In genomic region chr22:26672060-26672471, GRCh38 we compare ENCODE assay signal across 8 cellular contexts.
DNase-seq lines count a peak whose midpoint lies in the region; ATAC-seq and TF ChIP-seq lines count a peak whose summit lies in the region.

No MANE protein-coding gene starts in this region.

- no peak for TF ChIP-seq CTCF in AG09309 (IDR thresholded peaks at IDR 0.05; ENCODE audit: control insufficient read depth, insufficient read depth, low read depth, low read length, missing control alignments)
- no peak for TF ChIP-seq CTCF in OCI-LY1 (IDR thresholded peaks at IDR 0.05; ENCODE audit: low read length)

- peak overlapping the region; percentile 94 for H3K4me2 ChIP-seq in OCI-LY1 (ENCODE audit: low read length)

- H3K9me3 ChIP-seq in OCI-LY1 (ENCODE audit: low read length) (no peaks in the 10 kb centered on the region), duodenal mucosa (ENCODE audit: control insufficient read depth in 1 of 2, low read length in 2 of 2) (no peaks in the 10 kb centered on the region), neuron (ENCODE audit: low read length) (no peaks in the 10 kb centered on the region)

- ATAC-seq in GM21515 (IDR thresholded peaks at IDR 0.05; ENCODE audit: unreplicated experiment) (peak; percentile 23), GM19463 (IDR thresholded peaks at IDR 0.05; ENCODE audit: unreplicated experiment) (no peak)

- peak overlapping the region; percentile 89 for H3K9ac ChIP-seq in OCI-LY1 (ENCODE audit: low read length)
- peak overlapping the region; percentile 94 to 98 for H3K9ac ChIP-seq in duodenal mucosa (ENCODE audit: low read depth in 1 of 2, low read length in 2 of 2)

- DNase-seq in AG09309 (ENCODE audit: low read depth) (no peak), GM19240 (ENCODE audit: insufficient read length, low spot score) (no peak), HuH-7.5 (ENCODE audit: low spot score) (no peak)

- H3K4me1 ChIP-seq in OCI-LY1 (ENCODE audit: insufficient read depth, low read length, severe bottlenecking) (peaks cover 49% of the 10 kb centered on the region), duodenal mucosa (ENCODE audit: control insufficient read depth in 1 of 2, insufficient read depth in 2 of 2, low read length in 2 of 2) (peaks cover 33% of the 10 kb centered on the region in 2 donors), neuron (ENCODE audit: insufficient read depth, low read length) (peaks cover 32% of the 10 kb centered on the region)

- H3K27me3 ChIP-seq in OCI-LY1 (ENCODE audit: insufficient read depth, low read length), result no peaks in the 10 kb centered on the region
- H3K27me3 ChIP-seq in duodenal mucosa (ENCODE audit: control insufficient read depth in 1 of 2, insufficient read depth in 2 of 2, low read length in 2 of 2), result no peaks in the 10 kb centered on the region
- H3K27me3 ChIP-seq in neuron (ENCODE audit: insufficient read depth, low read length), result no peaks in the 10 kb centered on the region

- no peak overlapping the region for H2AFZ ChIP-seq in OCI-LY1 (ENCODE audit: low read length)
- H2AFZ ChIP-seq in neuron (ENCODE audit: low read depth, low read length), result peak overlapping the region; percentile 6

- H3K79me2 ChIP-seq in OCI-LY1 (ENCODE audit: insufficient read depth, low read length), result peaks cover 20% of the 10 kb centered on the region

- no peaks in the 10 kb centered on the region for H4K20me1 ChIP-seq in OCI-LY1 (ENCODE audit: insufficient read depth, low read length)

- H3K27ac ChIP-seq in OCI-LY1 (ENCODE audit: low read depth, low read length, poor library complexity, severe bottlenecking) (peak overlapping the region; percentile 98), duodenal mucosa (ENCODE audit: low read depth, low read length) (peak overlapping the region; percentile 93)

- peak overlapping the region; percentile 74 for H3K4me3 ChIP-seq in AG09309 (ENCODE audit: control insufficient read depth, low read depth, low read length)
- H3K4me3 ChIP-seq in OCI-LY1 (ENCODE audit: low read depth, low read length, poor library complexity, severe bottlenecking), result peak overlapping the region; percentile 81
- H3K4me3 ChIP-seq in duodenal mucosa (ENCODE audit: low read depth in 1 of 2, low read length in 2 of 2), result peak overlapping the region; percentile 88 to 94
- peak overlapping the region; percentile 59 for H3K4me3 ChIP-seq in neuron (ENCODE audit: low read length)

- H3F3A ChIP-seq in OCI-LY1 (ENCODE audit: insufficient read depth, low read length), result peaks cover 15% of the 10 kb centered on the region

- H3K36me3 ChIP-seq in OCI-LY1 (ENCODE audit: insufficient read depth, low read length) (no peaks in the 10 kb centered on the region), duodenal mucosa (ENCODE audit: control insufficient read depth in 1 of 2, insufficient read depth in 2 of 2, low read length in 2 of 2) (no peaks in the 10 kb centered on the region), neuron (ENCODE audit: insufficient read depth, low read length) (peaks cover 27% of the 10 kb centered on the region)

- no peaks in the 10 kb centered on the region for H3K9me2 ChIP-seq in OCI-LY1 (ENCODE audit: low read depth, low read length)
